32 cellular contexts compared by ENCODE assay signal in the genomic region with DNA sequence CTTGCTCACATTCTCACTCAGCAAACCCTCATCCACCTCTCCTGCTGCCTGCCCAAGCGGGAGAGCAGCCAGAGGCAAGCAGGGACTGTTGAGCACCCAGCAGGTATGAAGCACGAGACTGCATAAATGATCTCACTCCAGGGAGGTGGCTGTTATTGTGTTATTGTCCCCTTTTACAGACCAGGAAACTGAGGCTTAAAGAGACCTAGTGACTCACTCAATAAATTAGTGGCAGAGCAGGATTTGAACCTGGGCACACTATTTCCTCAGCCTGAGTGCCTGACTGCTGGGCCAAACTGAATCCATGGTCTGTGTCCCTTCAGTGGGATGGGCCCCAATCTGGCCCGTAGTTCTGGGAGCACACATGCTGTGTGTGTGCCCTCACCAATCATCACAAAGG.
"Had no signal": no experiment of that assay in that cellular context is flagged by ENCODE, and none has a peak within 500 bp of the region (broad histone marks: within the 10 kb centered on the region; RNA-seq: fewer than 3 reads in every experiment).

No MANE protein-coding gene starts in this region.

- H3K4me3 ChIP-seq: ascending aorta, breast epithelium, cardiac muscle cell, colonic mucosa, esophagus muscularis mucosa, gastrocnemius medialis, heart left ventricle had no signal

- H3K4me3 Mint-ChIP-seq: activated B cell treated with CpG ODN at 0.5 μM for 24 hours; activated CD4-positive, alpha-beta memory T cell treated with anti-CD3 and anti-CD28 coated beads, Interleukin-2, amount 10 ng/mL, durations not matched to agents 7 days and 5 days; activated CD4-positive, alpha-beta T cell treated with anti-CD3 and anti-CD28 coated beads, Interleukin-2, amount 10 ng/mL, durations not matched to agents 24 days and 14 days; activated naive CD4-positive, alpha-beta T cell treated with anti-CD3 and anti-CD28 coated beads, Interleukin-2, amount 10 ng/mL, durations not matched to agents 7 days and 5 days; activated naive CD8-positive, alpha-beta T cell treated with anti-CD3 and anti-CD28 coated beads, Interleukin-2, amount 10 ng/mL, durations not matched to agents 7 days and 5 days; activated T-cell treated with anti-CD3 and anti-CD28 coated beads, Interleukin-2, amount 50 U/mL, for 24 hours; activated T-cell treated with anti-CD3 and anti-CD28 coated beads, Interleukin-2, amount 50 U/mL, for 72 hours; brain; endodermal cell; T-helper 1 cell treated with Interleukin-12 subunit alpha and Interleukin-12 subunit beta and Interleukin-4 antibody, amounts not matched to agents 30 μg/mL and 1 μg/mL, for 36 hours; T-helper 2 cell treated with Interferon-gamma antibody and Interleukin-4, amounts not matched to agents 5 μg/mL and 100 μg/mL, for 36 hours had no signal

- H3K4me1 ChIP-seq: colonic mucosa, foreskin keratinocyte had no signal

- ATAC-seq: activated CD4-positive, CD25-positive, alpha-beta regulatory T cell treated with anti-CD3 and anti-CD28 coated beads, Interleukin-2, amount 50 U/mL, for 24 hours; activated naive CD4-positive, alpha-beta T cell treated with anti-CD3 and anti-CD28 coated beads, Interleukin-2, amount 50 U/mL, for 72 hours; activated T-cell treated with anti-CD3 and anti-CD28 coated beads, Interleukin-2, amount 50 U/mL, for 72 hours; gastrocnemius medialis; heart left ventricle had no signal

- H3K36me3 Mint-ChIP-seq: activated naive CD4-positive, alpha-beta T cell treated with anti-CD3 and anti-CD28 coated beads, Interleukin-2, amount 10 ng/mL, durations not matched to agents 7 days and 5 days; activated naive CD4-positive, alpha-beta T cell treated with anti-CD3 and anti-CD28 coated beads, Interleukin-2, amount 50 U/mL, for 72 hours; activated naive CD8-positive, alpha-beta T cell treated with anti-CD3 and anti-CD28 coated beads, Interleukin-2, amount 10 ng/mL, durations not matched to agents 7 days and 5 days; brain had no signal

- H3K27me3 ChIP-seq: ascending aorta, breast epithelium, colonic mucosa, esophagus muscularis mucosa, foreskin keratinocyte, gastrocnemius medialis, heart left ventricle had no signal

- H3K27ac ChIP-seq: ascending aorta, breast epithelium, cardiac muscle cell, colonic mucosa, esophagus muscularis mucosa, foreskin keratinocyte, gastrocnemius medialis, heart left ventricle, WERI-Rb-1 had no signal

- H3K27ac Mint-ChIP-seq: activated B cell treated with CpG ODN at 0.5 μM for 24 hours; activated CD4-positive, alpha-beta memory T cell treated with anti-CD3 and anti-CD28 coated beads, Interleukin-2, amount 10 ng/mL, durations not matched to agents 7 days and 5 days; activated CD4-positive, alpha-beta T cell treated with anti-CD3 and anti-CD28 coated beads, Interleukin-2, amount 10 ng/mL, durations not matched to agents 24 days and 14 days; activated naive CD4-positive, alpha-beta T cell treated with anti-CD3 and anti-CD28 coated beads, Interleukin-2, amount 10 ng/mL, durations not matched to agents 7 days and 5 days; activated naive CD8-positive, alpha-beta T cell treated with anti-CD3 and anti-CD28 coated beads, Interleukin-2, amount 10 ng/mL, durations not matched to agents 7 days and 5 days; activated T-cell treated with anti-CD3 and anti-CD28 coated beads, Interleukin-2, amount 50 U/mL, for 24 hours; activated T-cell treated with anti-CD3 and anti-CD28 coated beads, Interleukin-2, amount 50 U/mL, for 72 hours; brain; endodermal cell; T-helper 1 cell treated with Interleukin-12 subunit alpha and Interleukin-12 subunit beta and Interleukin-4 antibody, amounts not matched to agents 30 μg/mL and 1 μg/mL, for 36 hours; T-helper 2 cell treated with Interferon-gamma antibody and Interleukin-4, amounts not matched to agents 5 μg/mL and 100 μg/mL, for 36 hours had no signal

- H3K36me3 ChIP-seq: ascending aorta, breast epithelium, cardiac muscle cell, colonic mucosa, esophagus muscularis mucosa, gastrocnemius medialis, heart left ventricle, WERI-Rb-1 had no signal

- DNase-seq: activated B cell treated with CpG ODN at 0.5 μM for 24 hours; activated CD4-positive, alpha-beta memory T cell treated with anti-CD3 and anti-CD28 coated beads, Interleukin-2, amount 10 ng/mL, durations not matched to agents 7 days and 5 days; activated CD4-positive, alpha-beta T cell treated with anti-CD3 and anti-CD28 coated beads, Interleukin-2, amount 10 ng/mL, durations not matched to agents 24 days and 14 days; activated CD4-positive, alpha-beta T cell treated with anti-CD3 and anti-CD28 coated beads, Interleukin-2, amount 50 U/mL, for 4 hours; activated CD8-positive, alpha-beta memory T cell treated with anti-CD3 and anti-CD28 coated beads, Interleukin-2, amount 50 U/mL, for 48 hours; activated gamma-delta T cell; activated naive CD4-positive, alpha-beta T cell; activated naive CD4-positive, alpha-beta T cell treated with anti-CD3 and anti-CD28 coated beads, Interleukin-2, amount 10 ng/mL, durations not matched to agents 7 days and 5 days; activated naive CD8-positive, alpha-beta T cell treated with anti-CD3 and anti-CD28 coated beads, Interleukin-2, amount 10 ng/mL, durations not matched to agents 7 days and 5 days; activated T-cell treated with anti-CD3 and anti-CD28 coated beads for 4 hours; activated T-cell treated with anti-CD3 and anti-CD28 coated beads, Interleukin-2, amount 50 U/mL, for 24 hours; activated T-cell treated with anti-CD3 and anti-CD28 coated beads, Interleukin-2, amount 50 U/mL, for 72 hours; central memory CD4-positive, alpha-beta T cell; cerebellar nuclear complex; effector memory CD4-positive, alpha-beta T cell; endodermal cell; gastrocnemius medialis; glutamatergic neuron; heart left ventricle; T1000; WERI-Rb-1 had no signal

- H3K9me3 ChIP-seq: ascending aorta, breast epithelium, colonic mucosa, esophagus muscularis mucosa, gastrocnemius medialis, heart left ventricle had no signal

- H3K27me3 Mint-ChIP-seq: activated B cell treated with CpG ODN at 0.5 μM for 24 hours; activated CD4-positive, alpha-beta memory T cell treated with anti-CD3 and anti-CD28 coated beads, Interleukin-2, amount 10 ng/mL, durations not matched to agents 7 days and 5 days; activated CD4-positive, alpha-beta T cell treated with anti-CD3 and anti-CD28 coated beads, Interleukin-2, amount 10 ng/mL, durations not matched to agents 24 days and 14 days; activated naive CD8-positive, alpha-beta T cell treated with anti-CD3 and anti-CD28 coated beads, Interleukin-2, amount 10 ng/mL, durations not matched to agents 7 days and 5 days; activated T-cell treated with anti-CD3 and anti-CD28 coated beads, Interleukin-2, amount 50 U/mL, for 24 hours had no signal
